Comparison of ENCODE assay signal across 20 cellular contexts in genomic region chr4:145494666-145495065, GRCh38.
"Had no signal": no experiment of that assay in that cellular context is flagged by ENCODE, and none has a peak within 500 bp of the region (broad histone marks: within the 10 kb centered on the region; RNA-seq: fewer than 3 reads in every experiment).

No MANE protein-coding gene starts in this region.

- H3K4me3 ChIP-seq: lung, prostate gland, upper lobe of right lung had no signal

- H3K27me3 ChIP-seq: brain microvascular endothelial cell, upper lobe of right lung had no signal

- H3K27me3 Mint-ChIP-seq: activated T-helper 17 cell treated with anti-CD3 and anti-CD28 coated beads, Interleukin-2, amount 50 U/mL, for 72 hours had no signal

- FAIRE-seq: endothelial cell of umbilical vein had no signal

- H3K9me3 ChIP-seq: prostate gland, upper lobe of right lung had no signal

- H3K9me3 Mint-ChIP-seq: activated naive CD4-positive, alpha-beta T cell treated with anti-CD3 and anti-CD28 coated beads, Interleukin-2, amount 50 U/mL, for 72 hours; activated T-helper 17 cell treated with anti-CD3 and anti-CD28 coated beads, Interleukin-2, amount 50 U/mL, for 72 hours; immature natural killer cell; mesothelial cell of epicardium; naive thymus-derived CD8-positive, alpha-beta T cell; T-helper 2 cell treated with Interferon-gamma antibody and Interleukin-4, amounts not matched to agents 5 μg/mL and 100 μg/mL, for 36 hours had no signal

- H3K27ac Mint-ChIP-seq: activated naive CD4-positive, alpha-beta T cell treated with anti-CD3 and anti-CD28 coated beads, Interleukin-2, amount 50 U/mL, for 72 hours; activated T-helper 17 cell treated with anti-CD3 and anti-CD28 coated beads, Interleukin-2, amount 50 U/mL, for 72 hours; immature natural killer cell; mesothelial cell of epicardium; naive thymus-derived CD8-positive, alpha-beta T cell; T-helper 2 cell treated with Interferon-gamma antibody and Interleukin-4, amounts not matched to agents 5 μg/mL and 100 μg/mL, for 36 hours had no signal

- H3K4me1 ChIP-seq: prostate gland had no signal

- H3K36me3 ChIP-seq: brain microvascular endothelial cell, prostate gland, upper lobe of right lung had no signal

- ATAC-seq: activated naive CD4-positive, alpha-beta T cell treated with anti-CD3 and anti-CD28 coated beads, Interleukin-2, amount 50 U/mL, for 72 hours; activated T-helper 17 cell treated with anti-CD3 and anti-CD28 coated beads, Interleukin-2, amount 50 U/mL, for 72 hours; left lobe of liver; naive thymus-derived CD8-positive, alpha-beta T cell; right cardiac atrium; stimulated activated naive CD8-positive, alpha-beta T cell treated with anti-CD3 and anti-CD28 coated beads, Interleukin-15, Interleukin-2, amounts not matched to agents 100 U/mL and 50 U/mL, for 24 hours; upper lobe of right lung had no signal

- H3K27ac ChIP-seq: brain microvascular endothelial cell, prostate gland, upper lobe of right lung had no signal

- DNase-seq: activated T-cell treated with anti-CD3 and anti-CD28 coated beads, Interleukin-2, amount 50 U/mL, for 1 hour; aorta; brain microvascular endothelial cell; central memory CD4-positive, alpha-beta T cell; effector memory CD4-positive, alpha-beta T cell; foreskin melanocyte; immature natural killer cell; naive thymus-derived CD8-positive, alpha-beta T cell; right cardiac atrium; stimulated activated CD4-positive, alpha-beta T cell treated with anti-CD3 and anti-CD28 coated beads, Interleukin-4, amount 100 ng/mL, for 4 hours; stimulated activated naive CD8-positive, alpha-beta T cell treated with anti-CD3 and anti-CD28 coated beads, Interleukin-15, Interleukin-2, amounts not matched to agents 100 U/mL and 50 U/mL, for 24 hours; upper lobe of right lung had no signal

- H3K4me3 Mint-ChIP-seq: activated T-helper 17 cell treated with anti-CD3 and anti-CD28 coated beads, Interleukin-2, amount 50 U/mL, for 72 hours; immature natural killer cell; mesothelial cell of epicardium; naive thymus-derived CD8-positive, alpha-beta T cell; T-helper 2 cell treated with Interferon-gamma antibody and Interleukin-4, amounts not matched to agents 5 μg/mL and 100 μg/mL, for 36 hours had no signal

- H3K36me3 Mint-ChIP-seq: activated naive CD4-positive, alpha-beta T cell treated with anti-CD3 and anti-CD28 coated beads, Interleukin-2, amount 50 U/mL, for 72 hours; immature natural killer cell; naive thymus-derived CD8-positive, alpha-beta T cell had no signal

- H3K4me1 Mint-ChIP-seq: immature natural killer cell had no signal
